8 cellular contexts compared by ENCODE assay signal in the genomic region with DNA sequence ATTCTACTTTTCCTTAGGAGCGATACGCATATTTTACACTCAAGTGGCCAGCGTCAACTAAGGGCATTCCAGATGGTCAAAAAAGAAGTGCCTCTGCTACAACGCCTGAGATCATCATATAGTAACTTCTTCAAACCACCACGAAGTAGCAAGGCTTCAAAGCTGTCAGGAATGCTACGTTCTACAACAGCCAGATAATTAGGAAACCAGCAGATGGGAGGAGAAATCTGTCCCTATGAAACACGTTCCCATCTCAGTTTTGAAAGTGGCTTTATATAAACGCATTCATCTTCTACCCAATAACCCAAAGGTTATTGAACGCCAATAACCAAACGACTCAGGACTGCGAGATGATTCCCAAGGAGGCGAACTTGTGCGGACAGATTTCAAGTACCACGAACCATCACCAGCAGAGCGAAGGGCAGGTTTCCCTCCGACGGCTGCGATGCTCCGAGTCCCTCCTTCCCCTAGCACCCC. TPM values are rescaled to one million over a fixed set of nuclear protein-coding genes. Genes with fewer than 3 reads are reported as not detected.
DNase-seq lines count a peak whose midpoint lies in the region; ATAC-seq and TF ChIP-seq lines count a peak whose summit lies in the region.

No MANE protein-coding gene starts in this region.

- H3F3A ChIP-seq in GM23248 (ENCODE audit: insufficient read depth) = peaks cover 9% of the 10 kb centered on the region

- no peaks in the 10 kb centered on the region for H3K9me2 ChIP-seq in GM23248 (ENCODE audit: insufficient read depth)

- peak overlapping the region; percentile 70 for H3K4me2 ChIP-seq in GM23248 (ENCODE audit: unreplicated experiment)

- H4K20me1 ChIP-seq in GM23248 (ENCODE audit: insufficient read depth) = no peaks in the 10 kb centered on the region

- TF ChIP-seq EP300 in esophagus muscularis mucosa (IDR thresholded peaks at IDR 0.05) = no peak

- TF ChIP-seq CTCF in C4-2B (conservative IDR thresholded peaks at IDR 0.05) = no peak
- TF ChIP-seq CTCF in esophagus muscularis mucosa (IDR thresholded peaks at IDR 0.05) = no peak
- TF ChIP-seq CTCF in neutrophil (IDR thresholded peaks at IDR 0.05) = no peak
- TF ChIP-seq CTCF in GM13977 (IDR thresholded peaks at IDR 0.05; ENCODE audit: extremely low read depth, insufficient read depth, missing control alignments) = no peak

- in situ Hi-C loops in GM23248 (cut with MboI) (no loop called here), GM13977 (cut with MboI; ENCODE audit: low pct_unique_long_range_greater_than_20kb, low sequenced_read_pairs, unreplicated experiment) (no loop called here)

- 0 out of 2 replicates have a peak, but pooled peaks cover 5% of the 10 kb centered on the region for H3K4me1 ChIP-seq in GM23248 (ENCODE audit: insufficient read depth)
- H3K4me1 ChIP-seq in esophagus muscularis mucosa = peaks cover 4 to 23% (median 20%) of the 10 kb centered on the region in 4 donors
- peaks cover 19 to 21% of the 10 kb centered on the region in 2 experiments for H3K4me1 ChIP-seq in neutrophil (ENCODE audit: control insufficient read depth in 1 of 2, insufficient read depth in 1 of 2, low read depth in 1 of 2, low read length in 1 of 2)

- H3K36me3 ChIP-seq in GM23248 (ENCODE audit: low read depth) = no peaks in the 10 kb centered on the region
- no peaks in the 10 kb centered on the region for H3K36me3 ChIP-seq in SK-N-MC (ENCODE audit: insufficient read depth, low read length)
- H3K36me3 ChIP-seq in esophagus muscularis mucosa = no peaks in the 10 kb centered on the region
- no peaks in the 10 kb centered on the region for H3K36me3 ChIP-seq in neutrophil

- 9% methylated on average over 19 of the region's 19 CpGs for WGBS in GM23248 (ENCODE audit: low coverage in 1 of 2, low lambda C conversion rate in 2 of 2, missing lambda C conversion rate in 2 of 2), 2 experiments
- WGBS in esophagus muscularis mucosa = 15% methylated on average over 19 of the region's 19 CpGs

- intact Hi-C loops in esophagus muscularis mucosa (cut with DNase I) = no loop called here

- H3K9ac ChIP-seq in GM23248 (peak overlapping the region; percentile 88), SK-N-MC (ENCODE audit: insufficient read length) (peak overlapping the region; percentile 84)

- H2AFZ ChIP-seq in GM23248 = peak overlapping the region; percentile 74

- H3K27ac ChIP-seq in C4-2B (peak overlapping the region; percentile 96), GM23248 (peak overlapping the region; percentile 77), SK-N-MC (no peak overlapping the region), esophagus muscularis mucosa (replicated peaks in 1 of 4) (peak overlapping the region; percentile 92 to 98 (median 94)), neutrophil (no peak overlapping the region)

- H3K27me3 ChIP-seq in GM23248 (replicated peaks; ENCODE audit: insufficient read depth) (no peaks in the 10 kb centered on the region), esophagus muscularis mucosa (no peaks in the 10 kb centered on the region), neutrophil (peaks cover 16% of the 10 kb centered on the region)

- TF ChIP-seq POLR2A in esophagus muscularis mucosa (IDR thresholded peaks at IDR 0.05; ENCODE audit: low read depth) = no peak

- DNase-seq in GM23248 = peak; percentile 70
- no peak for DNase-seq in SK-N-MC (ENCODE audit: low read depth, low spot score)
- DNase-seq in esophagus muscularis mucosa (ENCODE audit: extremely low spot score) = no peak
- DNase-seq in GM13977 (ENCODE audit: low spot score) = no peak
- DNase-seq in NCI-H1930 (lab: John Stamatoyannopoulos, UW) = no peak

- no peak for ATAC-seq in HG03432 (IDR thresholded peaks at IDR 0.05; ENCODE audit: unreplicated experiment)

- peaks cover 52% of the 10 kb centered on the region for H3K79me2 ChIP-seq in GM23248 (ENCODE audit: insufficient read depth)

- H3K9me3 ChIP-seq in GM23248 (ENCODE audit: low read depth) (no peaks in the 10 kb centered on the region), SK-N-MC (ENCODE audit: low read depth, low read length) (no peaks in the 10 kb centered on the region), esophagus muscularis mucosa (no peaks in the 10 kb centered on the region), neutrophil (no peaks in the 10 kb centered on the region)

- H3K4me3 ChIP-seq in GM23248 (peak overlapping the region; percentile 84), SK-N-MC (peak overlapping the region; percentile 94), esophagus muscularis mucosa (peak overlapping the region; percentile 77 to 92 (median 90)), neutrophil (ENCODE audit: low read depth in 1 of 2, low read length in 1 of 2) (peak overlapping the region; percentile 64 to 68)

RNA-seq across cellular contexts. Expression of gene ABHD12, which starts 1.2 kb away (rescaled TPM):
- total RNA-seq in GM23248 (2014; rRNA removed; shearing (Covaris generic)) = 48.6 and 50.6 TPM in 2 replicates
- polyA plus RNA-seq in GM23248 (2016; fragmentation: Nextera tagmentation; extraction: Ambion mirVana) = 75.0 and 82.1 TPM in 2 replicates
- 10 to 100 TPM; 27.0 to 41.6 (median 35.4) TPM for total RNA-seq in esophagus muscularis mucosa

RNA-seq across cellular contexts. Expression of gene GINS1, which starts 18.1 kb away (rescaled TPM):
- total RNA-seq in GM23248 (2014; rRNA removed; shearing (Covaris generic)) = 2.9 and 7.5 TPM in 2 replicates
- 4.4 and 5.2 TPM in 2 replicates for polyA plus RNA-seq in GM23248 (2016; fragmentation: Nextera tagmentation; extraction: Ambion mirVana)
- total RNA-seq in esophagus muscularis mucosa = under 1 TPM; 0.33 to 0.63 (median 0.47) TPM

Comparison
In these comparisons a context has a peak if more than half of its experiments do, and no peak if none do; other contexts are left out.
1. H3K27ac ChIP-seq: peak in C4-2B (single experiment), GM23248 (single experiment) and esophagus muscularis mucosa (4 of 4); none in SK-N-MC (single experiment) and neutrophil (single experiment).
2. Peak in every context shown above with its lines, with median percentiles within 50 percentile points of each other: H3K4me3 ChIP-seq.